7 cellular contexts compared by ENCODE assay signal in the genomic region with DNA sequence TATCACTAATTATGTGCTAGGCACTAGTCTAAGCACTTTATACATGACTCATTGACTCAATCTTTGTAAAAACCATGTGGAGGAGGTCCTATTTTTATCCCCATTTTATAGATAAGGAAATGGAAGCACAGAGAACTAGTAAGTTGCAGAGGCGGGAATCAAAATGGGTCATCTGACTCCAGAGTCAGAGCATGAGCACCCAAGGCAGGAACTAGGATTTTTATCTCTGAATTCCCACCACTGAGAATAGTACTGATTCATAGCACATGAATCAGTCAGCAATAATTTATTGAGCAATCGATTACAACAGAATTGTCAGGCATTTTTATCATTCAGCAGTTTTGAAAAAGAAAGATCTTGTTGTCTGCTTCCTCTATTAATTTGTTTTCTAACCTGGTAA. TPM values are rescaled to one million over a fixed set of nuclear protein-coding genes. Genes with fewer than 3 reads are reported as not detected.
DNase-seq lines count a peak whose midpoint lies in the region; ATAC-seq and TF ChIP-seq lines count a peak whose summit lies in the region.

No MANE protein-coding gene starts in this region.

- H3K4me1 ChIP-seq in left lung (peaks cover 53 to 79% of the 10 kb centered on the region in 2 donors), upper lobe of right lung (peaks cover 70% of the 10 kb centered on the region)

- peak; percentile 73 for ATAC-seq in left lung
- ATAC-seq in upper lobe of right lung: peak; percentile 84

- peak overlapping the region; percentile 79 to 91 for H3K27ac ChIP-seq in left lung
- H3K27ac ChIP-seq in upper lobe of right lung: peak overlapping the region; percentile 24

- H3K36me3 ChIP-seq in MG63: peaks cover 25% of the 10 kb centered on the region
- peaks cover 0 to 52% of the 10 kb centered on the region in 2 donors for H3K36me3 ChIP-seq in left lung
- H3K36me3 ChIP-seq in upper lobe of right lung: peaks cover 46% of the 10 kb centered on the region

- TF ChIP-seq POLR2A in erythroblast (IDR thresholded peaks at IDR 0.05; ENCODE audit: low read length): no peak

- H3K9me3 ChIP-seq in MG63 (no peaks in the 10 kb centered on the region), left lung (no peaks in the 10 kb centered on the region), upper lobe of right lung (no peaks in the 10 kb centered on the region)

- H3K27me3 ChIP-seq in MG63 (no peaks in the 10 kb centered on the region), left lung (no peaks in the 10 kb centered on the region), upper lobe of right lung (no peaks in the 10 kb centered on the region)

- no peak for TF ChIP-seq CTCF in cardiac fibroblast (IDR thresholded peaks at IDR 0.05; ENCODE audit: low read depth, low read length)
- no peak for TF ChIP-seq CTCF in left lung (IDR thresholded peaks at IDR 0.05)
- TF ChIP-seq CTCF in upper lobe of right lung (IDR thresholded peaks at IDR 0.05): no peak

- intact Hi-C loops in left lung (cut with DNase I) (no loop called here), upper lobe of right lung (cut with DNase I) (no loop called here)

- DNase-seq in MG63: peak; percentile 41
- peak; percentile 95 to 97 for DNase-seq in cardiac fibroblast (ENCODE audit: low read depth in 2 of 2)
- peak in 1 of 2 donors; percentile 43 for DNase-seq in left lung
- no peak for DNase-seq in upper lobe of right lung
- DNase-seq in T-helper 9 cell: no peak
- no peak for DNase-seq in DMS53 treated with DMSO at 0.1 percent for 48 hours (lab: John Stamatoyannopoulos, UW; ENCODE audit: unreplicated experiment)
- DNase-seq in erythroblast (lab: John Stamatoyannopoulos, UW): no peak

- H3K4me3 ChIP-seq in MG63: no peak overlapping the region
- no peak overlapping the region for H3K4me3 ChIP-seq in cardiac fibroblast (replicated peaks in 1 of 2; ENCODE audit: low read depth in 2 of 2, low read length in 2 of 2)
- no peak overlapping the region for H3K4me3 ChIP-seq in left lung
- H3K4me3 ChIP-seq in upper lobe of right lung: no peak overlapping the region

RNA-seq across cellular contexts. Expression of gene SCARB2, which starts 19.3 kb away (rescaled TPM):
- 37.9 and 44.7 TPM in 2 replicates for total RNA-seq in MG63 (2014; rRNA removed; shearing (Covaris generic); ENCODE audit: low replicate concordance)
- total RNA-seq in left lung (100 to 1,000 TPM; 219 to 223 TPM), upper lobe of right lung (190 TPM)

RNA-seq across cellular contexts. Expression of gene NUP54, which starts 46.1 kb away (rescaled TPM):
- 42.1 and 50.7 TPM in 2 replicates for total RNA-seq in MG63 (2014; rRNA removed; shearing (Covaris generic); ENCODE audit: low replicate concordance)
- total RNA-seq in left lung (10 to 100 TPM; 26.8 to 36.2 TPM), upper lobe of right lung (38.2 TPM)

RNA-seq across cellular contexts. Expression of gene FAM47E, which starts 57.2 kb away (rescaled TPM):
- total RNA-seq in MG63 (2014; rRNA removed; shearing (Covaris generic); ENCODE audit: low replicate concordance): 0.16 TPM in 1 of 2 replicates, not detected in the other
- total RNA-seq in left lung (1 to 10 TPM; 3.2 TPM), upper lobe of right lung (3.6 TPM)

Comparison
In these comparisons a context has a peak if more than half of its experiments do, and no peak if none do; other contexts are left out.
1. DNase-seq: peak in MG63 (single experiment) and cardiac fibroblast (2 of 2); none in upper lobe of right lung (single experiment), T-helper 9 cell (single experiment), DMS53 treated with DMSO at 0.1 percent for 48 hours (single experiment) and erythroblast (0 of 2).